11 cellular contexts compared by ENCODE assay signal in genomic region chr9:112546149-112547012, GRCh38. TPM values are rescaled to one million over a fixed set of nuclear protein-coding genes. Genes with fewer than 3 reads are reported as not detected.
DNase-seq lines count a peak whose midpoint lies in the region; ATAC-seq and TF ChIP-seq lines count a peak whose summit lies in the region.
"Had no signal": no experiment of that assay in that cellular context is flagged by ENCODE, and none has a peak within 500 bp of the region (broad histone marks: within the 10 kb centered on the region; RNA-seq: fewer than 3 reads in every experiment).

No MANE protein-coding gene starts in this region.

- peaks cover 14% of the 10 kb centered on the region for H3K4me1 Mint-ChIP-seq in activated naive CD4-positive, alpha-beta T cell treated with anti-CD3 and anti-CD28 coated beads for 36 hours (ENCODE audit: low read depth)
- peaks cover 12% of the 10 kb centered on the region for H3K4me1 Mint-ChIP-seq in activated naive CD4-positive, alpha-beta T cell treated with anti-CD3 and anti-CD28 coated beads, Interleukin-2, amount 10 ng/mL, durations not matched to agents 7 days and 5 days
- H3K4me1 Mint-ChIP-seq in stimulated activated naive CD8-positive, alpha-beta T cell treated with anti-CD3 and anti-CD28 coated beads, Interleukin-15, amount 100 ng/mL, for 72 hours = peaks cover 21% of the 10 kb centered on the region
- H3K4me1 Mint-ChIP-seq in Calu3 (ENCODE audit: low read depth, unreplicated experiment) = peaks cover 14% of the 10 kb centered on the region

- no peak overlapping the region for H3K4me3 Mint-ChIP-seq in activated naive CD4-positive, alpha-beta T cell treated with anti-CD3 and anti-CD28 coated beads for 36 hours
- no peak overlapping the region for H3K4me3 Mint-ChIP-seq in activated naive CD4-positive, alpha-beta T cell treated with anti-CD3 and anti-CD28 coated beads, Interleukin-2, amount 10 ng/mL, durations not matched to agents 7 days and 5 days
- peak overlapping the region in 1 of 2 donors; percentile 19 for H3K4me3 Mint-ChIP-seq in stimulated activated naive CD8-positive, alpha-beta T cell treated with anti-CD3 and anti-CD28 coated beads, Interleukin-15, amount 100 ng/mL, for 72 hours
- no peak overlapping the region for H3K4me3 Mint-ChIP-seq in Calu3 (ENCODE audit: low read depth, unreplicated experiment)

- H3K27ac ChIP-seq in SK-N-MC = no peak overlapping the region
- H3K27ac ChIP-seq: psoas muscle had no signal

- ATAC-seq in stimulated activated naive CD8-positive, alpha-beta T cell treated with anti-CD3 and anti-CD28 coated beads, Interleukin-15, amount 100 ng/mL, for 72 hours = peak; percentile 95

- H3K27ac Mint-ChIP-seq in activated naive CD4-positive, alpha-beta T cell treated with anti-CD3 and anti-CD28 coated beads for 36 hours = no peak overlapping the region
- no peak overlapping the region for H3K27ac Mint-ChIP-seq in activated naive CD4-positive, alpha-beta T cell treated with anti-CD3 and anti-CD28 coated beads, Interleukin-2, amount 10 ng/mL, durations not matched to agents 7 days and 5 days
- H3K27ac Mint-ChIP-seq in stimulated activated naive CD8-positive, alpha-beta T cell treated with anti-CD3 and anti-CD28 coated beads, Interleukin-15, amount 100 ng/mL, for 72 hours = peak overlapping the region in 1 of 2 donors; percentile 88
- no peak overlapping the region for H3K27ac Mint-ChIP-seq in Calu3 (ENCODE audit: unreplicated experiment)

- 0 out of 2 replicates have a peak overlapping the region, but pooled peaks have one; percentile 36 for H3K4me3 ChIP-seq in SK-N-MC
- no peak overlapping the region for H3K4me3 ChIP-seq in fibroblast of mammary gland (ENCODE audit: control insufficient read depth, low read depth, low read length)
- H3K4me3 ChIP-seq: psoas muscle had no signal

- no peaks in the 10 kb centered on the region for H3K9me3 Mint-ChIP-seq in activated naive CD4-positive, alpha-beta T cell treated with anti-CD3 and anti-CD28 coated beads for 36 hours
- no peaks in the 10 kb centered on the region for H3K9me3 Mint-ChIP-seq in activated naive CD4-positive, alpha-beta T cell treated with anti-CD3 and anti-CD28 coated beads, Interleukin-2, amount 10 ng/mL, durations not matched to agents 7 days and 5 days
- H3K9me3 Mint-ChIP-seq in stimulated activated naive CD8-positive, alpha-beta T cell treated with anti-CD3 and anti-CD28 coated beads, Interleukin-15, amount 100 ng/mL, for 72 hours = no peaks in the 10 kb centered on the region
- H3K9me3 Mint-ChIP-seq in Calu3 (ENCODE audit: low read depth, unreplicated experiment) = no peaks in the 10 kb centered on the region

- no peaks in the 10 kb centered on the region for H3K9me3 ChIP-seq in SK-N-MC (ENCODE audit: low read depth, low read length)
- H3K9me3 ChIP-seq: psoas muscle had no signal

- H3K36me3 Mint-ChIP-seq in activated naive CD4-positive, alpha-beta T cell treated with anti-CD3 and anti-CD28 coated beads for 36 hours (ENCODE audit: low read depth) = no peaks in the 10 kb centered on the region
- H3K36me3 Mint-ChIP-seq in activated naive CD4-positive, alpha-beta T cell treated with anti-CD3 and anti-CD28 coated beads, Interleukin-2, amount 10 ng/mL, durations not matched to agents 7 days and 5 days = no peaks in the 10 kb centered on the region
- peaks cover 5% of the 10 kb centered on the region for H3K36me3 Mint-ChIP-seq in Calu3 (ENCODE audit: insufficient read depth, unreplicated experiment)

- intact Hi-C loops in activated naive CD4-positive, alpha-beta T cell treated with anti-CD3 and anti-CD28 coated beads for 36 hours (cut with micrococcal nuclease) = loop anchor here (5.0 kb wide), 1 partner anchor 59 kb away; the partner anchor contains the start of gene KIAA1958
- intact Hi-C loops in Calu3 (cut with micrococcal nuclease; ENCODE audit: unreplicated experiment) = no loop called here

- BruUV-seq in Calu3 (replicated peaks; lab: Mats Ljungman, UMichigan) = no TSS peak

- H3K27me3 Mint-ChIP-seq in activated naive CD4-positive, alpha-beta T cell treated with anti-CD3 and anti-CD28 coated beads for 36 hours (ENCODE audit: low read depth) = no peaks in the 10 kb centered on the region
- H3K27me3 Mint-ChIP-seq in activated naive CD4-positive, alpha-beta T cell treated with anti-CD3 and anti-CD28 coated beads, Interleukin-2, amount 10 ng/mL, durations not matched to agents 7 days and 5 days = no peaks in the 10 kb centered on the region
- H3K27me3 Mint-ChIP-seq in stimulated activated naive CD8-positive, alpha-beta T cell treated with anti-CD3 and anti-CD28 coated beads, Interleukin-15, amount 100 ng/mL, for 72 hours = no peaks in the 10 kb centered on the region
- no peaks in the 10 kb centered on the region for H3K27me3 Mint-ChIP-seq in Calu3 (ENCODE audit: unreplicated experiment)

- no peaks in the 10 kb centered on the region for H3K36me3 ChIP-seq in SK-N-MC (ENCODE audit: insufficient read depth, low read length)

- no peak overlapping the region for H3K9ac ChIP-seq in SK-N-MC (ENCODE audit: insufficient read length)

- CTCF ChIA-PET in activated naive CD4-positive, alpha-beta T cell treated with anti-CD3 and anti-CD28 coated beads for 36 hours (lab: Charles Lee) = interaction anchor here (0.6 kb wide), 1 partner anchor 203 kb away, joined by 3 read pairs; no protein-coding TSS in a partner anchor
- CTCF ChIA-PET in activated naive CD4-positive, alpha-beta T cell treated with anti-CD3 and anti-CD28 coated beads, Interleukin-2, amount 10 ng/mL, durations not matched to agents 7 days and 5 days (lab: Charles Lee) = no interaction called here
- CTCF ChIA-PET in Calu3 (lab: Charles Lee) = no interaction called here

- no peak for TF ChIP-seq CTCF in fibroblast of mammary gland (conservative IDR thresholded peaks at IDR 0.05; ENCODE audit: control insufficient read depth, insufficient read depth, low read depth, low read length)
- no peak for TF ChIP-seq CTCF in Calu3 (IDR thresholded peaks at IDR 0.05; ENCODE audit: unreplicated experiment)

- DNase-seq in activated naive CD4-positive, alpha-beta T cell treated with anti-CD3 and anti-CD28 coated beads for 36 hours = peak; percentile 15
- no peak for DNase-seq in activated naive CD4-positive, alpha-beta T cell treated with anti-CD3 and anti-CD28 coated beads, Interleukin-2, amount 10 ng/mL, durations not matched to agents 7 days and 5 days
- no peak for DNase-seq in SK-N-MC (ENCODE audit: low read depth, low spot score)
- peak; percentile 50 for DNase-seq in fibroblast of mammary gland (ENCODE audit: low read depth)
- peak; percentile 11 to 23 for DNase-seq in stimulated activated naive CD8-positive, alpha-beta T cell treated with anti-CD3 and anti-CD28 coated beads, Interleukin-15, amount 100 ng/mL, for 72 hours
- DNase-seq in activated gamma-delta T cell treated with Interleukin-2 at 50 U/mL for 16 hours = no peak
- DNase-seq in Calu3 = no peak
- no peak for DNase-seq in NCI-H1048 (lab: John Stamatoyannopoulos, UW)
- DNase-seq: activated naive CD4-positive, alpha-beta T cell treated with Interleukin-2 at 50 U/mL for 16 hours; NCI-H82; psoas muscle had no signal

RNA-seq across cellular contexts. Expression of gene KIAA1958, which starts 59.8 kb away (rescaled TPM):
- total RNA-seq in activated naive CD4-positive, alpha-beta T cell treated with anti-CD3 and anti-CD28 coated beads for 36 hours = 1 to 10 TPM; 6.7 to 7.6 TPM
- 10.5 and 13.0 TPM in 2 replicates for total RNA-seq in Calu3 (2022)

Comparison
In these comparisons a context has a peak if more than half of its experiments do, and no peak if none do; other contexts are left out.
1. DNase-seq: peak in activated naive CD4-positive, alpha-beta T cell treated with anti-CD3 and anti-CD28 coated beads for 36 hours (single experiment), fibroblast of mammary gland (single experiment) and stimulated activated naive CD8-positive, alpha-beta T cell treated with anti-CD3 and anti-CD28 coated beads, Interleukin-15, amount 100 ng/mL, for 72 hours (2 of 2); none in activated naive CD4-positive, alpha-beta T cell treated with anti-CD3 and anti-CD28 coated beads, Interleukin-2, amount 10 ng/mL, durations not matched to agents 7 days and 5 days (single experiment), SK-N-MC (single experiment), activated gamma-delta T cell treated with Interleukin-2 at 50 U/mL for 16 hours (single experiment), Calu3 (single experiment) and NCI-H1048 (single experiment).